Comparison of ENCODE assay signal across 26 cellular contexts in the genomic region with DNA sequence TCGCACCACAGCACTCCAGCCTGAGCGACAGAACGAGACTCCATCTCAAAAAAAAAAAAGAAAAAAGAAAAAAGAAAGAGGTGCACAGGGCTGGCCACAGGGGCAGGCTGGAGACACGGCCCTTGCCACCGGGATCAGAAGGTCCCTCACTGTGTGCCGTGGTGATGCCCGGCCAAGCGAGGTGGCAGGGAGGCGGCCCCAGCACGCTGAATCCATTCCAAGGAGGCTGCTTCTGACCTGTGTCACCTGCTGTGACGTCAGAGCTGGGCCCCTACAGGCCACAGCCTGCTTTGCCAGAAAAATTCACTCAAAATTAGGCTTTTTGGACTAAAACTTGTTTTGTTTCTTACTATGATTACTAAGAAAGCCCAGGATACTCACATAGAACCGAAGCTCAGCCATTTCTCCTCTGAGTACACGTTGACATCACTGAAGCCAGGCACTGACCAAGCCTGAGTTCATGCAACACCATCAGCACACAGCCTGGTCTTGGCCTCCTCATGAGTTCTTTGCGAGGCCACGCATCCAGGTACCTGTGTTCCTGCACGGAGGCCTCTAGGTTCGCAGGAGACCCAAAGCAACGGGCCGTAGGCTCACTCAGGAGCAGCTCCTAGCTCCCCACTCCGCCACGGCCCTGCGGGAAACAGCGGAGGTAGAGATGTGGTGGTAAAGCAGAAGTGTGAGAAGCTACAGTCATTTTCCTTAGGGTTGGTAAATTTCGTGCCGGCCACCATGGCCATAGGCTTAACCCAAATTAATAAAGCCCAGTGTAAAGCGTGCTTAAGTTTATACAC.
"Had no signal": no experiment of that assay in that cellular context is flagged by ENCODE, and none has a peak within 500 bp of the region (broad histone marks: within the 10 kb centered on the region; RNA-seq: fewer than 3 reads in every experiment).

No MANE protein-coding gene starts in this region.

- H3K27ac Mint-ChIP-seq: activated CD4-positive, alpha-beta memory T cell treated with anti-CD3 and anti-CD28 coated beads, Interleukin-2, amount 10 ng/mL, durations not matched to agents 7 days and 5 days; activated naive CD8-positive, alpha-beta T cell; brain had no signal

- H3K27me3 Mint-ChIP-seq: activated CD4-positive, alpha-beta memory T cell treated with anti-CD3 and anti-CD28 coated beads, Interleukin-2, amount 10 ng/mL, durations not matched to agents 7 days and 5 days; central memory CD8-positive, alpha-beta T cell had no signal

- H3K9me3 Mint-ChIP-seq: activated CD4-positive, alpha-beta memory T cell treated with anti-CD3 and anti-CD28 coated beads, Interleukin-2, amount 10 ng/mL, durations not matched to agents 7 days and 5 days; activated T-cell treated with anti-CD3 and anti-CD28 coated beads, Interleukin-2, amount 50 U/mL, for 4 hours; central memory CD8-positive, alpha-beta T cell had no signal

- H3K4me3 Mint-ChIP-seq: activated CD4-positive, alpha-beta memory T cell treated with anti-CD3 and anti-CD28 coated beads, Interleukin-2, amount 10 ng/mL, durations not matched to agents 7 days and 5 days; activated naive CD8-positive, alpha-beta T cell; activated T-cell treated with anti-CD3 and anti-CD28 coated beads, Interleukin-2, amount 50 U/mL, for 4 hours; brain; central memory CD8-positive, alpha-beta T cell had no signal

- H3K9me3 ChIP-seq: SK-N-SH had no signal

- H3K36me3 Mint-ChIP-seq: activated naive CD8-positive, alpha-beta T cell; brain had no signal

- H3K9ac ChIP-seq: SK-N-SH had no signal

- H3K27ac ChIP-seq: VCaP had no signal

- H3K4me2 ChIP-seq: SK-N-SH had no signal

- ATAC-seq: activated T-cell treated with anti-CD3 and anti-CD28 coated beads, Interleukin-2, amount 50 U/mL, for 4 hours; Panc1; Right ventricle myocardium inferior had no signal

- DNase-seq: activated CD4-positive, alpha-beta memory T cell treated with anti-CD3 and anti-CD28 coated beads, Interleukin-2, amount 10 ng/mL, durations not matched to agents 7 days and 5 days; activated CD4-positive, alpha-beta T cell treated with anti-CD3 and anti-CD28 coated beads, Interleukin-2, amount 50 U/mL, for 1 hour; activated CD4-positive, CD25-positive, alpha-beta regulatory T cell; activated effector memory CD4-positive, alpha-beta T cell treated with anti-CD3 and anti-CD28 coated beads, Interleukin-2, amount 50 U/mL, for 16 hours; activated naive CD4-positive, alpha-beta T cell treated with Interleukin-2 at 50 U/mL for 16 hours; activated T-cell treated with anti-CD3 and anti-CD28 coated beads, Interleukin-2, amount 50 U/mL, for 4 hours; amygdala; Kasumi-1; KBM-7; NCI-H1048; NCI-H1417; NCI-H1930; NCI-H2107; NCI-H2171 treated with DMSO at 0.1 percent for 48 hours; NCI-H226; NCI-H526; NCI-H82; RPMI8226; SK-N-SH; T-helper 1 cell had no signal
